Comparison of ENCODE assay signal across 1 cellular context in genomic region chr11:19756675-19757475, GRCh38.
TF ChIP-seq lines count a peak whose summit lies in the region.

No MANE protein-coding gene starts in this region.

TF ChIP-seq in H1, 55 proteins besides CTCF, POLR2A, EP300 and RAD21:
- TF ChIP-seq KDM1A (IDR thresholded peaks at IDR 0.05; ENCODE audit: borderline replicate concordance, low read length) (no peak), ZNF274 (IDR thresholded peaks at IDR 0.05; ENCODE audit: borderline replicate concordance, extremely low read depth, low read length) (no peak), PHF8 (conservative IDR thresholded peaks at IDR 0.05; ENCODE audit: low read depth, low read length) (no peak), BRCA1 (IDR thresholded peaks at IDR 0.05; ENCODE audit: low read depth, low read length) (no peak), TCF12 (IDR thresholded peaks at IDR 0.05; ENCODE audit: low read depth, low read length) (no peak), FOSL1 (IDR thresholded peaks at IDR 0.05; ENCODE audit: insufficient read depth, low read depth, low read length) (no peak), SP2 (IDR thresholded peaks at IDR 0.05; ENCODE audit: low read length) (no peak), BCL11A (IDR thresholded peaks at IDR 0.05; ENCODE audit: low read depth in 2 of 2, low read length in 2 of 2) (no peak), YY1 (IDR thresholded peaks at IDR 0.05; ENCODE audit: low read depth, low read length) (no peak), CHD1 (IDR thresholded peaks at IDR 0.05; ENCODE audit: low read depth, low read length) (no peak), USF2 (IDR thresholded peaks at IDR 0.05; ENCODE audit: low read length) (no peak), MAX (IDR thresholded peaks at IDR 0.05) (no peak), TAF7 (optimal IDR thresholded peaks at IDR 0.05; ENCODE audit: borderline replicate concordance, low read depth, low read length) (no peak), ATF2 (IDR thresholded peaks at IDR 0.05; ENCODE audit: low read length) (no peak), SIN3A (conservative IDR thresholded peaks at IDR 0.05 in 1 of 2, IDR thresholded peaks at IDR 0.05 in 1 of 2; ENCODE audit: low read depth in 1 of 2, low read length in 2 of 2) (no peak), HDAC2 (IDR thresholded peaks at IDR 0.05; ENCODE audit: borderline replicate concordance in 1 of 2, low read depth in 2 of 2, low read length in 2 of 2) (no peak)
